ENCODE assay signal across 30 cellular contexts in the genomic region with DNA sequence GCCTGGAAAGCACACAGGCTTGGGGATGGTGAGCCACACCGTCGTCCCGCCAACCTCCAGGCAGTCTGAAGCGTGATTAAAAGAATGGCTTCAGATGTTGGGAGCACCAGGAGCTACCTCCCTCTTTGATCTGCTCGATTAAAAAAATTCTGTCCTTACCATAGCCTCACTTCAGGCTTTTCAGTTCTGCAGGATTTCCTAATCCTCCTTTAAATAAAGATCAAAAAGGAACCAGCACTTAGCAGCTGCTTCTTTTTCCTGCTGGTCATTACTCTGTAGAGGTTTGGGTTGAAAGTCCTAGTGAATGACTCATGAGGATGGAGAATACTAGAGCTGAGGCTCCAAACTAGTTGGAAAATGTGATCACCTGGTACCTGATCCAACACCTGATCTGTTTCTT.
"Had no signal": no experiment of that assay in that cellular context is flagged by ENCODE, and none has a peak within 500 bp of the region (broad histone marks: within the 10 kb centered on the region; RNA-seq: fewer than 3 reads in every experiment).

No MANE protein-coding gene starts in this region.

- H3K36me3 ChIP-seq: brain microvascular endothelial cell, gastrocnemius medialis, heart left ventricle had no signal

- H3K9me3 Mint-ChIP-seq: activated CD8-positive, alpha-beta T cell treated with anti-CD3 and anti-CD28 coated beads for 36 hours; activated T-cell treated with anti-CD3 and anti-CD28 coated beads, Interleukin-2, amount 50 U/mL, for 4 hours; central memory CD8-positive, alpha-beta T cell; dendritic cell treated with granulocyte-macrophage colony-stimulating factor and Interleukin-4, amounts not matched to agents 40 ng/mL and 50 ng/mL, for 4 days had no signal

- H3K27ac ChIP-seq: brain microvascular endothelial cell, coronary artery, dorsolateral prefrontal cortex, foreskin keratinocyte, gastrocnemius medialis, heart left ventricle, VCaP had no signal

- H3K9me3 ChIP-seq: gastrocnemius medialis had no signal

- H3K4me1 Mint-ChIP-seq: activated T-helper 17 cell treated with anti-CD3 and anti-CD28 coated beads, Interleukin-2, amount 50 U/mL, for 72 hours; central memory CD8-positive, alpha-beta T cell; endodermal cell; WTC11 had no signal

- H3K36me3 Mint-ChIP-seq: activated naive CD8-positive, alpha-beta T cell had no signal

- DNase-seq: activated CD4-positive, alpha-beta T cell treated with anti-CD3 and anti-CD28 coated beads for 1 hour; activated CD4-positive, alpha-beta T cell treated with anti-CD3 and anti-CD28 coated beads for 4 hours; activated CD4-positive, alpha-beta T cell treated with anti-CD3 and anti-CD28 coated beads, Interleukin-2, amount 50 U/mL, for 1 hour; activated CD4-positive, alpha-beta T cell treated with anti-CD3 and anti-CD28 coated beads, Interleukin-2, amount 50 U/mL, for 48 hours; activated CD8-positive, alpha-beta memory T cell treated with anti-CD3 and anti-CD28 coated beads for 24 hours; activated CD8-positive, alpha-beta T cell treated with anti-CD3 and anti-CD28 coated beads for 36 hours; activated effector memory CD4-positive, alpha-beta T cell treated with Interleukin-2 at 50 U/mL for 16 hours; activated gamma-delta T cell treated with Interleukin-2 at 50 U/mL for 16 hours; activated naive CD4-positive, alpha-beta T cell treated with anti-CD3 and anti-CD28 coated beads, Interleukin-2, amount 50 U/mL, for 16 hours; activated naive CD4-positive, alpha-beta T cell treated with Interleukin-2 at 50 U/mL for 16 hours; activated T-cell treated with anti-CD3 and anti-CD28 coated beads, Interleukin-2, amount 50 U/mL, for 4 hours; amniotic stem cell; anterior cingulate cortex; brain microvascular endothelial cell; dorsolateral prefrontal cortex; effector memory CD4-positive, alpha-beta T cell; endodermal cell; foreskin keratinocyte; gastrocnemius medialis; glutamatergic neuron; heart left ventricle; T-helper 2 cell had no signal

- H3K4me1 ChIP-seq: foreskin keratinocyte, gastrocnemius medialis, heart left ventricle had no signal

- H3K27me3 ChIP-seq: brain microvascular endothelial cell, foreskin keratinocyte had no signal

- ATAC-seq: activated CD8-positive, alpha-beta T cell treated with anti-CD3 and anti-CD28 coated beads for 36 hours; activated T-cell treated with anti-CD3 and anti-CD28 coated beads, Interleukin-2, amount 50 U/mL, for 4 hours; activated T-helper 17 cell treated with anti-CD3 and anti-CD28 coated beads, Interleukin-2, amount 50 U/mL, for 72 hours; esophagus mucosa; foreskin keratinocyte; gastrocnemius medialis; heart left ventricle; WTC11 had no signal

- H3K4me3 Mint-ChIP-seq: activated CD8-positive, alpha-beta T cell treated with anti-CD3 and anti-CD28 coated beads for 36 hours; activated naive CD8-positive, alpha-beta T cell; activated T-cell treated with anti-CD3 and anti-CD28 coated beads, Interleukin-2, amount 50 U/mL, for 4 hours; activated T-helper 17 cell treated with anti-CD3 and anti-CD28 coated beads, Interleukin-2, amount 50 U/mL, for 72 hours; central memory CD8-positive, alpha-beta T cell; dendritic cell treated with granulocyte-macrophage colony-stimulating factor and Interleukin-4, amounts not matched to agents 40 ng/mL and 50 ng/mL, for 4 days; endodermal cell; WTC11 had no signal

- H3K27ac Mint-ChIP-seq: activated CD8-positive, alpha-beta T cell treated with anti-CD3 and anti-CD28 coated beads for 36 hours; activated naive CD8-positive, alpha-beta T cell; activated T-helper 17 cell treated with anti-CD3 and anti-CD28 coated beads, Interleukin-2, amount 50 U/mL, for 72 hours; dendritic cell treated with granulocyte-macrophage colony-stimulating factor and Interleukin-4, amounts not matched to agents 40 ng/mL and 50 ng/mL, for 4 days; endodermal cell; WTC11 had no signal

- H3K4me3 ChIP-seq: coronary artery, dorsolateral prefrontal cortex, gastrocnemius medialis, heart left ventricle had no signal
